In genomic region chr15:64095795-64096485, GRCh38 we compare ENCODE assay signal across 1 cellular context.
TF ChIP-seq lines count a peak whose summit lies in the region.

Gene SNX1 (plus strand): TSS chr15:64095982. CDS start chr15:64096014, 32 bp downstream.

TF ChIP-seq in HepG2, 621 proteins besides CTCF, POLR2A, EP300 and RAD21 (continued from another document and continues in another):
- TF ChIP-seq NCOA2 (CRISPR knock-in tag; IDR thresholded peaks at IDR 0.05), result peak; percentile 65
- no peak for TF ChIP-seq ZNF224 (CRISPR knock-in tag; IDR thresholded peaks at IDR 0.05)
- peak; percentile 71 for TF ChIP-seq ZNF768 (CRISPR knock-in tag; IDR thresholded peaks at IDR 0.05)
- no peak for TF ChIP-seq ZBTB8A (CRISPR knock-in tag; IDR thresholded peaks at IDR 0.05; ENCODE audit: borderline replicate concordance, low read depth)
- TF ChIP-seq NR3C1 (CRISPR knock-in tag; IDR thresholded peaks at IDR 0.05), result no peak
- peak; percentile 57; the same call in 1 of the 2 replicates for TF ChIP-seq ARID3A (IDR thresholded peaks at IDR 0.05; ENCODE audit: low read depth, low read length)
- TF ChIP-seq KLF15 (CRISPR knock-in tag; IDR thresholded peaks at IDR 0.05; ENCODE audit: borderline replicate concordance), result 0 out of 2 replicates have a peak, but pooled peaks have one; percentile 51
- TF ChIP-seq ATM (IDR thresholded peaks at IDR 0.05; ENCODE audit: borderline replicate concordance), result no peak
- TF ChIP-seq HNF4A (CRISPR knock-in tag; IDR thresholded peaks at IDR 0.05), result peak; percentile 20; the same call in 1 of the 2 replicates
- TF ChIP-seq DMAP1 (CRISPR knock-in tag; IDR thresholded peaks at IDR 0.05), result peak; percentile 64
- 0 out of 2 replicates have a peak, but pooled peaks have one; percentile 30 for TF ChIP-seq RFXAP (CRISPR knock-in tag; IDR thresholded peaks at IDR 0.05; ENCODE audit: borderline replicate concordance)
- TF ChIP-seq ZNF382 (CRISPR knock-in tag; IDR thresholded peaks at IDR 0.05; ENCODE audit: borderline replicate concordance), result no peak
- TF ChIP-seq ZBTB10 (CRISPR knock-in tag; IDR thresholded peaks at IDR 0.05; ENCODE audit: borderline replicate concordance), result 0 out of 2 replicates have a peak, but pooled peaks have one; percentile 56
- peak; percentile 91 for TF ChIP-seq SPEN (CRISPR knock-in tag; IDR thresholded peaks at IDR 0.05; ENCODE audit: low read depth)
- no peak for TF ChIP-seq SCMH1 (CRISPR knock-in tag; IDR thresholded peaks at IDR 0.05; ENCODE audit: borderline replicate concordance)
- TF ChIP-seq, protein P1, sequence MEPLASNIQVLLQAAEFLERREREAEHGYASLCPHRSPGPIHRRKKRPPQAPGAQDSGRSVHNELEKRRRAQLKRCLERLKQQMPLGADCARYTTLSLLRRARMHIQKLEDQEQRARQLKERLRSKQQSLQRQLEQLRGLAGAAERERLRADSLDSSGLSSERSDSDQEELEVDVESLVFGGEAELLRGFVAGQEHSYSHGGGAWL (CRISPR knock-in tag; IDR thresholded peaks at IDR 0.05), result peak; percentile 81; the same call in 1 of the 2 replicates
- TF ChIP-seq CREM (IDR thresholded peaks at IDR 0.05), result peak; percentile 74
- no peak for TF ChIP-seq CREM (CRISPR knock-in tag; IDR thresholded peaks at IDR 0.05)
- TF ChIP-seq TEAD2 (CRISPR knock-in tag; IDR thresholded peaks at IDR 0.05), result no peak
- TF ChIP-seq, protein P2, sequence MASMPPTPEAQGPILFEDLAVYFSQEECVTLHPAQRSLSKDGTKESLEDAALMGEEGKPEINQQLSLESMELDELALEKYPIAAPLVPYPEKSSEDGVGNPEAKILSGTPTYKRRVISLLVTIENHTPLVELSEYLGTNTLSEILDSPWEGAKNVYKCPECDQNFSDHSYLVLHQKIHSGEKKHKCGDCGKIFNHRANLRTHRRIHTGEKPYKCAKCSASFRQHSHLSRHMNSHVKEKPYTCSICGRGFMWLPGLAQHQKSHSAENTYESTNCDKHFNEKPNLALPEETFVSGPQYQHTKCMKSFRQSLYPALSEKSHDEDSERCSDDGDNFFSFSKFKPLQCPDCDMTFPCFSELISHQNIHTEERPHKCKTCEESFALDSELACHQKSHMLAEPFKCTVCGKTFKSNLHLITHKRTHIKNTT (CRISPR knock-in tag; IDR thresholded peaks at IDR 0.05), result no peak
- TF ChIP-seq MATR3 (CRISPR knock-in tag; IDR thresholded peaks at IDR 0.05), result no peak
- no peak; the same call in 1 of the 2 replicates for TF ChIP-seq ISL2 (CRISPR knock-in tag; IDR thresholded peaks at IDR 0.05)
- 0 out of 2 replicates have a peak, but pooled peaks have one; percentile 40 for TF ChIP-seq GMEB2 (CRISPR knock-in tag; IDR thresholded peaks at IDR 0.05; ENCODE audit: low read depth)
- TF ChIP-seq ZNF562 (CRISPR knock-in tag; IDR thresholded peaks at IDR 0.05; ENCODE audit: borderline replicate concordance), result no peak
- TF ChIP-seq ZNF782 (CRISPR knock-in tag; IDR thresholded peaks at IDR 0.05; ENCODE audit: borderline replicate concordance), result peak; percentile 19; the same call in 1 of the 2 replicates
- TF ChIP-seq PAXIP1 (CRISPR knock-in tag; conservative IDR thresholded peaks at IDR 0.05), result peak; percentile 53
- TF ChIP-seq, protein P3, sequence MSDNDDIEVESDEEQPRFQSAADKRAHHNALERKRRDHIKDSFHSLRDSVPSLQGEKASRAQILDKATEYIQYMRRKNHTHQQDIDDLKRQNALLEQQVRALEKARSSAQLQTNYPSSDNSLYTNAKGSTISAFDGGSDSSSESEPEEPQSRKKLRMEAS (IDR thresholded peaks at IDR 0.05), result peak; percentile 70; the same call in 1 of the 2 replicates
- TF ChIP-seq SP5 (CRISPR knock-in tag; IDR thresholded peaks at IDR 0.05; ENCODE audit: borderline replicate concordance, low read depth), result peak; percentile 76
- TF ChIP-seq ZNF710 (CRISPR knock-in tag; IDR thresholded peaks at IDR 0.05; ENCODE audit: borderline replicate concordance), result peak; percentile 70; the same call in 1 of the 2 replicates
- TF ChIP-seq, protein P4, sequence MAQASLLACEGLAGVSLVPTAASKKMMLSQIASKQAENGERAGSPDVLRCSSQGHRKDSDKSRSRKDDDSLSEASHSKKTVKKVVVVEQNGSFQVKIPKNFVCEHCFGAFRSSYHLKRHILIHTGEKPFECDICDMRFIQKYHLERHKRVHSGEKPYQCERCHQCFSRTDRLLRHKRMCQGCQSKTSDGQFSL (CRISPR knock-in tag; IDR thresholded peaks at IDR 0.05), result no peak
- no peak for TF ChIP-seq SOX13 (IDR thresholded peaks at IDR 0.05)
- TF ChIP-seq SOX13 (CRISPR knock-in tag; conservative IDR thresholded peaks at IDR 0.05 in 1 of 2, IDR thresholded peaks at IDR 0.05 in 1 of 2), result peak in 1 of 2 experiments; percentile 31; a peak in 1 of 4 replicates
- peak; percentile 38; the same call in 1 of the 2 replicates for TF ChIP-seq NR2C2 (CRISPR knock-in tag; IDR thresholded peaks at IDR 0.05; ENCODE audit: borderline replicate concordance)
- no peak for TF ChIP-seq ZNF33A (CRISPR knock-in tag; IDR thresholded peaks at IDR 0.05; ENCODE audit: borderline replicate concordance)
- TF ChIP-seq SMARCE1 (IDR thresholded peaks at IDR 0.05; ENCODE audit: borderline replicate concordance), result no peak
- no peak for TF ChIP-seq NKX3-1 (CRISPR knock-in tag; IDR thresholded peaks at IDR 0.05)
- no peak for TF ChIP-seq TRIM24 (CRISPR knock-in tag; IDR thresholded peaks at IDR 0.05)
- no peak for TF ChIP-seq REL (CRISPR knock-in tag; conservative IDR thresholded peaks at IDR 0.05)
- TF ChIP-seq FUBP1 (CRISPR knock-in tag; IDR thresholded peaks at IDR 0.05; ENCODE audit: borderline replicate concordance), result no peak
- TF ChIP-seq ATF7-NPFF (CRISPR knock-in tag; IDR thresholded peaks at IDR 0.05; ENCODE audit: low read depth), result peak; percentile 30; the same call in 1 of the 2 replicates
- no peak for TF ChIP-seq TBP (CRISPR knock-in tag; IDR thresholded peaks at IDR 0.05)
- TF ChIP-seq SETDB1 (CRISPR knock-in tag; IDR thresholded peaks at IDR 0.05; ENCODE audit: borderline replicate concordance), result no peak
- no peak for TF ChIP-seq RFXANK (CRISPR knock-in tag; IDR thresholded peaks at IDR 0.05)
- TF ChIP-seq NBN (conservative IDR thresholded peaks at IDR 0.05), result no peak
- no peak for TF ChIP-seq ZNF468 (CRISPR knock-in tag; IDR thresholded peaks at IDR 0.05)
- no peak for TF ChIP-seq ZNF713 (CRISPR knock-in tag; IDR thresholded peaks at IDR 0.05)
- TF ChIP-seq FIP1L1 (IDR thresholded peaks at IDR 0.05; ENCODE audit: borderline replicate concordance, insufficient read depth, low read depth, low read length), result no peak
